ENCODE assay signal across 10 cellular contexts in the genomic region with DNA sequence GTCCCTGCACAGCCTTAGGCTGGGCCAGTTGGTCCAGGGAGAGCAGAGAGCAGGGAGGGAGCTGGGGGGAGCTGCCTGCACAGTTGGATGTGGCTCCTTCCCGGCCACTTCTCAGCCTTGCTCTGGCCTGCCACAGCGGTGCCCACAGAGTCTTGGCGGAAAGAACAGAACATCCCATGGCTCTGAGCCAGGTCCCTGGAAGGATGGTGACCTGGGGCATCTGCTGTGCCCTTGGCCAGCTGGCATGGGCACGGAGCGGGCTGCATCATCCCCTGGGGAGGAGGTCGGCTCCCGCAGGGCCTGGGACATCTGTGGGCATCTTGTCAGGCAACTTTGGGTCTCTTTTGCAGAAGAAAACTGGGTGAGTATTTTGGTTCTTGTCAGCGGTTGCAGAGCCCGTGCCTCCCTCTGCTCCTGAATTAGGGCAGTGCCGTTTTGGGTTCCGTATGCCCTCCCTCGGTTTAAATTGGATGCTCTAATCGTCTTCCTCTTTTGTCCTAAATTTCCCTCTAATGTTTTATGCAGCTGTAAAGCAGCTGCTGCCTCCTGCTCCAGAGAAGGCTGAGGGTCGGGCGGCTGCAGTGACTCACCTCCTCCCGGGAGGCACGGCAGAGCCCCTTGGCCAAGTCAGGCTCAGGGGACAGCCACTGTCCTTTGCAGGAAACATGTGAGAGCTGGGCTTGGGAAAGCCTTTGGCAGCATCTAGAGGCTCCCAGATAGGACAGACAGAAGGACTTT. TPM values are rescaled to one million over a fixed set of nuclear protein-coding genes. Genes with fewer than 3 reads are reported as not detected.
DNase-seq lines count a peak whose midpoint lies in the region; ATAC-seq lines count a peak whose summit lies in the region.
"Had no signal": no experiment of that assay in that cellular context is flagged by ENCODE, and none has a peak within 500 bp of the region (broad histone marks: within the 10 kb centered on the region; RNA-seq: fewer than 3 reads in every experiment).

No MANE protein-coding gene starts in this region.

- no peak overlapping the region for H3K27ac Mint-ChIP-seq in stimulated activated naive B cell treated with anti-CD40 and anti-IgM and Interleukin-4, amounts not matched to agents 10 μg/mL and 1 μg/mL and 100 μg/mL, for 72 hours

- ATAC-seq in stimulated activated naive B cell treated with anti-CD40 and anti-IgM and Interleukin-4, amounts not matched to agents 10 μg/mL and 1 μg/mL and 100 μg/mL, for 72 hours (replicated peaks), result no peak

- H3K27me3 ChIP-seq in NT2/D1 (ENCODE audit: insufficient read depth, insufficient read length), result no peaks in the 10 kb centered on the region
- H3K27me3 ChIP-seq in skeletal muscle satellite cell (ENCODE audit: control insufficient read depth, insufficient read depth, low read length), result no peaks in the 10 kb centered on the region

- peak; percentile 37 for DNase-seq in DMS79 treated with DMSO at 0.1 percent for 48 hours (lab: John Stamatoyannopoulos, UW)
- no peak for DNase-seq in DMS79 (lab: John Stamatoyannopoulos, UW)
- no peak for DNase-seq in NT2/D1 (ENCODE audit: low read depth, low spot score)
- DNase-seq in fibroblast of gingiva (ENCODE audit: low read depth), result peak; percentile 66
- no peak for DNase-seq in NCI-H1436 (lab: John Stamatoyannopoulos, UW)
- no peak for DNase-seq in NCI-H345 treated with DMSO at 0.1 percent for 48 hours (lab: John Stamatoyannopoulos, UW; ENCODE audit: unreplicated experiment)
- DNase-seq in stimulated activated naive B cell treated with anti-CD40 and anti-IgM and Interleukin-4, amounts not matched to agents 10 μg/mL and 1 μg/mL and 100 μg/mL, for 72 hours, result no peak
- DNase-seq: amniotic stem cell, NCI-H446 treated with DMSO at 0.1 percent for 48 hours had no signal

- H3K27me3 Mint-ChIP-seq in stimulated activated naive B cell treated with anti-CD40 and anti-IgM and Interleukin-4, amounts not matched to agents 10 μg/mL and 1 μg/mL and 100 μg/mL, for 72 hours, result peaks cover 18 to 47% of the 10 kb centered on the region in 2 donors

- H3K36me3 ChIP-seq in NT2/D1 (ENCODE audit: insufficient read depth, insufficient read length, low read length), result peaks cover 3% of the 10 kb centered on the region
- no peaks in the 10 kb centered on the region for H3K36me3 ChIP-seq in skeletal muscle satellite cell (ENCODE audit: insufficient read depth, low read length)

- peak overlapping the region; percentile 14 for H3K9ac ChIP-seq in NT2/D1 (ENCODE audit: insufficient read length, low read depth)
- H3K9ac ChIP-seq in skeletal muscle satellite cell (ENCODE audit: low read depth, low read length), result no peak overlapping the region

- H3K4me2 ChIP-seq in skeletal muscle satellite cell (ENCODE audit: low read length), result peak overlapping the region; percentile 64

- no peaks in the 10 kb centered on the region for H3K36me3 Mint-ChIP-seq in stimulated activated naive B cell treated with anti-CD40 and anti-IgM and Interleukin-4, amounts not matched to agents 10 μg/mL and 1 μg/mL and 100 μg/mL, for 72 hours

- H3K4me1 ChIP-seq in NT2/D1 (ENCODE audit: insufficient read depth, insufficient read length) (peaks cover 66% of the 10 kb centered on the region), skeletal muscle satellite cell (ENCODE audit: control insufficient read depth, insufficient read depth, low read length) (peaks cover 41% of the 10 kb centered on the region)

- no peaks in the 10 kb centered on the region for H3K9me3 Mint-ChIP-seq in stimulated activated naive B cell treated with anti-CD40 and anti-IgM and Interleukin-4, amounts not matched to agents 10 μg/mL and 1 μg/mL and 100 μg/mL, for 72 hours

- no peaks in the 10 kb centered on the region for H3K9me3 ChIP-seq in NT2/D1 (ENCODE audit: insufficient read depth, low read length)
- H3K9me3 ChIP-seq in skeletal muscle satellite cell (replicated peaks; ENCODE audit: low read length), result no peaks in the 10 kb centered on the region

- H3K4me3 Mint-ChIP-seq in stimulated activated naive B cell treated with anti-CD40 and anti-IgM and Interleukin-4, amounts not matched to agents 10 μg/mL and 1 μg/mL and 100 μg/mL, for 72 hours, result no peak overlapping the region

- H3K4me3 ChIP-seq in NT2/D1 (ENCODE audit: insufficient read length, low read depth) (no peak overlapping the region), skeletal muscle satellite cell (ENCODE audit: low read length) (no peak overlapping the region)

- H3K4me1 Mint-ChIP-seq in stimulated activated naive B cell treated with anti-CD40 and anti-IgM and Interleukin-4, amounts not matched to agents 10 μg/mL and 1 μg/mL and 100 μg/mL, for 72 hours, result peaks cover 24 to 44% of the 10 kb centered on the region in 2 donors

RNA-seq across cellular contexts. Expression of gene NACC2, which starts 10.5 kb away (rescaled TPM):
- total RNA-seq in skeletal muscle satellite cell (2012; rRNA removed), result 19.9 and 20.0 TPM in 2 replicates

RNA-seq across cellular contexts. Expression of gene TMEM250, which starts 13.1 kb away (rescaled TPM):
- 39.0 and 51.5 TPM in 2 replicates for total RNA-seq in skeletal muscle satellite cell (2012; rRNA removed)

Comparison
In these comparisons a context has a peak if more than half of its experiments do, and no peak if none do; other contexts are left out.
1. DNase-seq: peak in DMS79 treated with DMSO at 0.1 percent for 48 hours (single experiment) and fibroblast of gingiva (single experiment); none in DMS79 (single experiment), NT2/D1 (single experiment), NCI-H1436 (single experiment), NCI-H345 treated with DMSO at 0.1 percent for 48 hours (single experiment) and stimulated activated naive B cell treated with anti-CD40 and anti-IgM and Interleukin-4, amounts not matched to agents 10 μg/mL and 1 μg/mL and 100 μg/mL, for 72 hours (single experiment).